In the genomic region with DNA sequence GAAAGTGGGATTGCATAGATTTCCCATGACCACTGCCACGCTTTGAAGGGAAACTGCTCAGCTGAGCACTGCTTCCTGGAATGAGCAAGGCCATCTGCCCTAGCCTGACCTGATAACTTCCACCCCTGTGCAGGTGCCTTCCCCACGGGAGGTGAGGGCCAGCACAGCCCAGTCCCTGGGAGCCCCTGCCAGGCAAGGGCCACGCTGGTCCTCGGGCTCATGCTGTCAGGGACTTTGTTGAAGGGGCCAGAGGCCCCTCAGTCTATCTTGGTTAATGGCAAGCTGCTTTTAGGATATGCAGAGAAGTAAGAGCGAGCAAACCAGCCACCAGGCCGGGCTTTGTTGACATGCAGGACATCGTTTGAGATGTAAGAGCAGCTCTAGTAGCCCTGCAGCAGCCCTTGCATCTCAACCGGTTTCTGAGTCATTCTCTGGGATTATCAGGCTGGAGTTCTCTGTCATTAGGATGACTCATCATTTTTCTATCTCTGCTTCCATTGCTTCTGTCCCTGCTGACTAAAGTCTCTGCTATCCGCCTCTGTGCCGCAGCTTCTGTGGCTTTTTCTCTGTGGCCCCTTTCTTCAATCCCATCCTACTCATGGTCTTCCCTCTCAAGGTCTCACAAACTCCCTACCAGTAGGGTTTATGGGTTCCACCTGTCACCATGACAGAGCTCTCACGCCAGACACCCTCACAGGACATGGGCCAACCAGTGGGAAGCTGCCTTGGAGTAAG, we compare ENCODE assay signal across 9 cellular contexts. TPM values are rescaled to one million over a fixed set of nuclear protein-coding genes. Genes with fewer than 3 reads are reported as not detected.
DNase-seq lines count a peak whose midpoint lies in the region; ATAC-seq and TF ChIP-seq lines count a peak whose summit lies in the region.
"Had no signal": no experiment of that assay in that cellular context is flagged by ENCODE, and none has a peak within 500 bp of the region (broad histone marks: within the 10 kb centered on the region; RNA-seq: fewer than 3 reads in every experiment).

No MANE protein-coding gene starts in this region.

- H3K27ac Mint-ChIP-seq in activated CD8-positive, alpha-beta T cell treated with anti-CD3 and anti-CD28 coated beads, Interleukin-2, amount 10 ng/mL, durations not matched to agents 7 days and 5 days = peak overlapping the region; percentile 10
- H3K27ac Mint-ChIP-seq in activated CD8-positive, alpha-beta T cell treated with anti-CD3 and anti-CD28 coated beads for 36 hours = no peak overlapping the region
- peak overlapping the region; percentile 9 for H3K27ac Mint-ChIP-seq in stimulated activated naive B cell treated with anti-CD40 and anti-IgM and Interleukin-4, amounts not matched to agents 10 μg/mL and 1 μg/mL and 100 μg/mL, for 72 hours
- H3K27ac Mint-ChIP-seq in CD8-positive, alpha-beta T cell = no peak overlapping the region
- H3K27ac Mint-ChIP-seq: B cell had no signal

- H3K4me1 ChIP-seq in CD8-positive, alpha-beta T cell (ENCODE audit: insufficient read depth, low read length) = no peaks in the 10 kb centered on the region

- no peak for TF ChIP-seq CTCF in activated CD8-positive, alpha-beta T cell treated with anti-CD3 and anti-CD28 coated beads for 36 hours (IDR thresholded peaks at IDR 0.05)
- no peak for TF ChIP-seq CTCF in CD8-positive, alpha-beta T cell (IDR thresholded peaks at IDR 0.05)

- peaks cover 28% of the 10 kb centered on the region for H3K4me1 Mint-ChIP-seq in activated CD8-positive, alpha-beta T cell treated with anti-CD3 and anti-CD28 coated beads, Interleukin-2, amount 10 ng/mL, durations not matched to agents 7 days and 5 days (ENCODE audit: low read depth)
- peaks cover 20% of the 10 kb centered on the region for H3K4me1 Mint-ChIP-seq in activated CD8-positive, alpha-beta T cell treated with anti-CD3 and anti-CD28 coated beads for 36 hours (ENCODE audit: low read depth)
- H3K4me1 Mint-ChIP-seq in stimulated activated naive B cell treated with anti-CD40 and anti-IgM and Interleukin-4, amounts not matched to agents 10 μg/mL and 1 μg/mL and 100 μg/mL, for 72 hours = peaks cover 3 to 4% of the 10 kb centered on the region in 2 donors
- peaks cover 5% of the 10 kb centered on the region for H3K4me1 Mint-ChIP-seq in CD8-positive, alpha-beta T cell (ENCODE audit: low read depth)
- H3K4me1 Mint-ChIP-seq: B cell had no signal

- no peaks in the 10 kb centered on the region for H3K36me3 ChIP-seq in CD8-positive, alpha-beta T cell (ENCODE audit: insufficient read depth, low read length)

- H3K4me3 Mint-ChIP-seq in activated CD8-positive, alpha-beta T cell treated with anti-CD3 and anti-CD28 coated beads, Interleukin-2, amount 10 ng/mL, durations not matched to agents 7 days and 5 days = no peak overlapping the region
- no peak overlapping the region for H3K4me3 Mint-ChIP-seq in activated CD8-positive, alpha-beta T cell treated with anti-CD3 and anti-CD28 coated beads for 36 hours
- H3K4me3 Mint-ChIP-seq in stimulated activated naive B cell treated with anti-CD40 and anti-IgM and Interleukin-4, amounts not matched to agents 10 μg/mL and 1 μg/mL and 100 μg/mL, for 72 hours = no peak overlapping the region
- H3K4me3 Mint-ChIP-seq in CD8-positive, alpha-beta T cell = no peak overlapping the region
- H3K4me3 Mint-ChIP-seq: B cell had no signal

- intact Hi-C loops in activated CD8-positive, alpha-beta T cell treated with anti-CD3 and anti-CD28 coated beads for 36 hours (cut with micrococcal nuclease) = no loop called here
- intact Hi-C loops in CD8-positive, alpha-beta T cell (cut with DNase I, micrococcal nuclease) = no loop called here

- no peak overlapping the region for H3K4me3 ChIP-seq in CD8-positive, alpha-beta T cell (ENCODE audit: low read depth, low read length)

- H3K27me3 Mint-ChIP-seq in activated CD8-positive, alpha-beta T cell treated with anti-CD3 and anti-CD28 coated beads, Interleukin-2, amount 10 ng/mL, durations not matched to agents 7 days and 5 days (ENCODE audit: low read depth) = no peaks in the 10 kb centered on the region
- no peaks in the 10 kb centered on the region for H3K27me3 Mint-ChIP-seq in activated CD8-positive, alpha-beta T cell treated with anti-CD3 and anti-CD28 coated beads for 36 hours
- peaks cover 0 to 4% of the 10 kb centered on the region in 2 donors for H3K27me3 Mint-ChIP-seq in stimulated activated naive B cell treated with anti-CD40 and anti-IgM and Interleukin-4, amounts not matched to agents 10 μg/mL and 1 μg/mL and 100 μg/mL, for 72 hours
- H3K27me3 Mint-ChIP-seq in CD8-positive, alpha-beta T cell (ENCODE audit: low read depth) = no peaks in the 10 kb centered on the region

- H3K36me3 Mint-ChIP-seq in activated CD8-positive, alpha-beta T cell treated with anti-CD3 and anti-CD28 coated beads, Interleukin-2, amount 10 ng/mL, durations not matched to agents 7 days and 5 days (ENCODE audit: low read depth) = no peaks in the 10 kb centered on the region
- no peaks in the 10 kb centered on the region for H3K36me3 Mint-ChIP-seq in activated CD8-positive, alpha-beta T cell treated with anti-CD3 and anti-CD28 coated beads for 36 hours (ENCODE audit: low read depth)
- no peaks in the 10 kb centered on the region for H3K36me3 Mint-ChIP-seq in stimulated activated naive B cell treated with anti-CD40 and anti-IgM and Interleukin-4, amounts not matched to agents 10 μg/mL and 1 μg/mL and 100 μg/mL, for 72 hours
- H3K36me3 Mint-ChIP-seq in CD8-positive, alpha-beta T cell = no peaks in the 10 kb centered on the region

- H3K27ac ChIP-seq in CD8-positive, alpha-beta T cell (ENCODE audit: low read depth, low read length) = no peak overlapping the region

- no peaks in the 10 kb centered on the region for H3K9me3 Mint-ChIP-seq in activated CD8-positive, alpha-beta T cell treated with anti-CD3 and anti-CD28 coated beads, Interleukin-2, amount 10 ng/mL, durations not matched to agents 7 days and 5 days (ENCODE audit: insufficient read depth)
- H3K9me3 Mint-ChIP-seq in activated CD8-positive, alpha-beta T cell treated with anti-CD3 and anti-CD28 coated beads for 36 hours = no peaks in the 10 kb centered on the region
- H3K9me3 Mint-ChIP-seq in stimulated activated naive B cell treated with anti-CD40 and anti-IgM and Interleukin-4, amounts not matched to agents 10 μg/mL and 1 μg/mL and 100 μg/mL, for 72 hours = peaks cover 0 to 3% of the 10 kb centered on the region in 2 donors
- H3K9me3 Mint-ChIP-seq in CD8-positive, alpha-beta T cell = no peaks in the 10 kb centered on the region

- CTCF ChIA-PET in activated CD8-positive, alpha-beta T cell treated with anti-CD3 and anti-CD28 coated beads, Interleukin-2, amount 10 ng/mL, durations not matched to agents 7 days and 5 days (lab: Charles Lee) = no interaction called here
- CTCF ChIA-PET in activated CD8-positive, alpha-beta T cell treated with anti-CD3 and anti-CD28 coated beads for 36 hours (lab: Charles Lee) = no interaction called here
- CTCF ChIA-PET in CD8-positive, alpha-beta T cell (lab: Charles Lee) = interaction anchor here (1.8 kb wide), 1 partner anchor 14 kb away, joined by 5 read pairs; no protein-coding TSS in a partner anchor

- POLR2A ChIA-PET in activated CD8-positive, alpha-beta T cell treated with anti-CD3 and anti-CD28 coated beads, Interleukin-2, amount 10 ng/mL, durations not matched to agents 7 days and 5 days (lab: Charles Lee) = interaction anchor here (1.5 kb wide), 1 partner anchor 30 kb away, joined by 4 read pairs; no protein-coding TSS in a partner anchor
- POLR2A ChIA-PET in activated CD8-positive, alpha-beta T cell treated with anti-CD3 and anti-CD28 coated beads for 36 hours (lab: Charles Lee) = interaction anchor here (1.3 kb wide), 1 partner anchor 31 kb away, joined by 4 read pairs; no protein-coding TSS in a partner anchor
- POLR2A ChIA-PET in CD8-positive, alpha-beta T cell (lab: Charles Lee) = no interaction called here

- DNase-seq in activated CD8-positive, alpha-beta T cell treated with anti-CD3 and anti-CD28 coated beads, Interleukin-2, amount 10 ng/mL, durations not matched to agents 7 days and 5 days = no peak
- no peak for DNase-seq in activated CD8-positive, alpha-beta T cell treated with anti-CD3 and anti-CD28 coated beads for 36 hours
- DNase-seq in SW480 (ENCODE audit: low spot score) = peak; percentile 90
- peak; percentile 68 for DNase-seq in fibroblast of the conjunctiva (ENCODE audit: low read depth)
- DNase-seq in stimulated activated naive B cell treated with anti-CD40 and anti-IgM and Interleukin-4, amounts not matched to agents 10 μg/mL and 1 μg/mL and 100 μg/mL, for 72 hours = no peak
- no peak for DNase-seq in CD8-positive, alpha-beta T cell
- no peak for DNase-seq in activated gamma-delta T cell (lab: John Stamatoyannopoulos, UW)
- no peak for DNase-seq in cortex of kidney (lab: John Stamatoyannopoulos, UW)

- H3K9me3 ChIP-seq in CD8-positive, alpha-beta T cell (ENCODE audit: low read length) = no peaks in the 10 kb centered on the region

- no peaks in the 10 kb centered on the region for H3K27me3 ChIP-seq in CD8-positive, alpha-beta T cell (ENCODE audit: insufficient read depth, low read length)

- no peak for ATAC-seq in activated CD8-positive, alpha-beta T cell treated with anti-CD3 and anti-CD28 coated beads, Interleukin-2, amount 10 ng/mL, durations not matched to agents 7 days and 5 days
- no peak for ATAC-seq in activated CD8-positive, alpha-beta T cell treated with anti-CD3 and anti-CD28 coated beads for 36 hours
- no peak for ATAC-seq in stimulated activated naive B cell treated with anti-CD40 and anti-IgM and Interleukin-4, amounts not matched to agents 10 μg/mL and 1 μg/mL and 100 μg/mL, for 72 hours (replicated peaks)
- no peak for ATAC-seq in CD8-positive, alpha-beta T cell

RNA-seq across cellular contexts. Expression of gene IQGAP2, which starts 30.6 kb away (rescaled TPM):
- 10 to 100 TPM; 62.7 to 72.1 TPM for total RNA-seq in activated CD8-positive, alpha-beta T cell treated with anti-CD3 and anti-CD28 coated beads, Interleukin-2, amount 10 ng/mL, durations not matched to agents 7 days and 5 days
- 10 to 100 TPM; 37.7 to 39.1 TPM for total RNA-seq in activated CD8-positive, alpha-beta T cell treated with anti-CD3 and anti-CD28 coated beads for 36 hours
- 10 to 100 TPM; 30.9 to 34.3 TPM for total RNA-seq in CD8-positive, alpha-beta T cell

Comparison
In these comparisons a context has a peak if more than half of its experiments do, and no peak if none do; other contexts are left out.
1. H3K27ac Mint-ChIP-seq: peak in activated CD8-positive, alpha-beta T cell treated with anti-CD3 and anti-CD28 coated beads, Interleukin-2, amount 10 ng/mL, durations not matched to agents 7 days and 5 days (single experiment) and stimulated activated naive B cell treated with anti-CD40 and anti-IgM and Interleukin-4, amounts not matched to agents 10 μg/mL and 1 μg/mL and 100 μg/mL, for 72 hours (single experiment); none in activated CD8-positive, alpha-beta T cell treated with anti-CD3 and anti-CD28 coated beads for 36 hours (single experiment) and CD8-positive, alpha-beta T cell (single experiment).
2. DNase-seq: peak in SW480 (single experiment) and fibroblast of the conjunctiva (single experiment); none in activated CD8-positive, alpha-beta T cell treated with anti-CD3 and anti-CD28 coated beads, Interleukin-2, amount 10 ng/mL, durations not matched to agents 7 days and 5 days (single experiment), activated CD8-positive, alpha-beta T cell treated with anti-CD3 and anti-CD28 coated beads for 36 hours (single experiment), stimulated activated naive B cell treated with anti-CD40 and anti-IgM and Interleukin-4, amounts not matched to agents 10 μg/mL and 1 μg/mL and 100 μg/mL, for 72 hours (single experiment), CD8-positive, alpha-beta T cell (0 of 7), activated gamma-delta T cell (single experiment) and cortex of kidney (single experiment).